Comparison of ENCODE assay signal across 9 cellular contexts in the genomic region with DNA sequence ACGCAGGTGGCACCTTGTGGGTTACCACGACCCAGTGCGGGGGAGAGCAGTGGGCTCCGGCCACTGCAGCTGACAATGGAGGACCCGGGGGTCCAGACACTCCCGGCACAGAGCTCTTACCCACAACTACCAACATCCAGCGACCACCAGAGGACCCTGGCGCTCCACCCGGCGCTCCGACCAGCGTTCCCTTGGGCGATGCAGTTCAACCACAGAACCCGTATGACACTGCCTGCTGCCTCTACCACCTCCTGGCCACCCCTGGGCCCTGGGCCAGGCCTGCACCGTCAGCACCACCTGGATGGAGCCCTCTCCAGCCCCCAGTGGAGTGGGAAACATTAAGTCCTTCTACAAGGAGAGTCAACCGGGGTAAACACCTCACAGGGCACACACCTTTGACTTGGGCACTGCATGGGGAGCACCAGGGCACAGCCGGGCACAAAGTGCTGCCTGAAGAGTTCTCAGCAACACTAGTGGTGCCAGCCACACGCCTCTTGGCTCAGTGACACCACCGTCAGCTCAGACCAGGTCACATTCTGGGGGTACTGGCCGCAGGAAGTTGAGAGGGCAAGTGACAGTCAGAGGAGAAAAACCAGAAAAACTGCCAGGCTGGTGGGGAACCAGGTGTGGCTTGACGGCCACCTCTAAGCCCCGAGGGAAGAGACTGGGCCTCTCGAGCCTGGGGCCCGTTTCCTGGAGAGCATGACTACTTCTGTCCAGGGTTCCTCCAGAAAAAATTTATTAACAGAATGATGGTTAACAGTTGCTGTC. TPM values are rescaled to one million over a fixed set of nuclear protein-coding genes. Genes with fewer than 3 reads are reported as not detected.
DNase-seq lines count a peak whose midpoint lies in the region; ATAC-seq and TF ChIP-seq lines count a peak whose summit lies in the region.
"Had no signal": no experiment of that assay in that cellular context is flagged by ENCODE, and none has a peak within 500 bp of the region (broad histone marks: within the 10 kb centered on the region; RNA-seq: fewer than 3 reads in every experiment).

No MANE protein-coding gene starts in this region.

- H3K79me2 ChIP-seq in trophoblast cell (ENCODE audit: control insufficient read depth, insufficient read depth, low read length, poor library complexity) = peaks cover 68% of the 10 kb centered on the region

- H3K36me3 ChIP-seq in trophoblast cell (ENCODE audit: control insufficient read depth in 1 of 2, insufficient read depth in 2 of 2, low read length in 2 of 2) = peaks cover 14 to 28% of the 10 kb centered on the region in 2 experiments

- peak overlapping the region; percentile 49 for H3K18ac ChIP-seq in trophoblast cell (ENCODE audit: low read length)

- H3K9ac ChIP-seq in trophoblast cell (ENCODE audit: low read length) = no peak overlapping the region

- H3K27ac ChIP-seq in trophoblast cell (ENCODE audit: low read depth, low read length) = peak overlapping the region; percentile 87
- H3K27ac ChIP-seq: SJCRH30 had no signal

- H2AFZ ChIP-seq in trophoblast cell (ENCODE audit: insufficient read depth, low read length, poor library complexity) = no peak overlapping the region

- H3K27me3 ChIP-seq in trophoblast cell (ENCODE audit: insufficient read depth, low read length) = no peaks in the 10 kb centered on the region
- H3K27me3 ChIP-seq: SJCRH30 had no signal

- peak overlapping the region; percentile 70 for H3K4me2 ChIP-seq in trophoblast cell (ENCODE audit: low read length)

- no peak overlapping the region for H2BK120ac ChIP-seq in trophoblast cell (ENCODE audit: insufficient read depth, low read length, poor library complexity)

- ATAC-seq in GM18498 (IDR thresholded peaks at IDR 0.05; ENCODE audit: unreplicated experiment) = no peak

- H3K9me3 ChIP-seq in trophoblast cell (ENCODE audit: insufficient read depth, low read depth, low read length) = peaks cover 16% of the 10 kb centered on the region
- H3K9me3 ChIP-seq: SJCRH30 had no signal

- TF ChIP-seq CTCF in fibroblast of pulmonary artery (IDR thresholded peaks at IDR 0.05; ENCODE audit: low read length, missing control alignments) = no peak

- H3K23ac ChIP-seq in trophoblast cell (ENCODE audit: low read length) = no peak overlapping the region

- H3K79me1 ChIP-seq in trophoblast cell (ENCODE audit: low read length) = peaks cover 25% of the 10 kb centered on the region

- peak overlapping the region; percentile 98 for H3K4ac ChIP-seq in trophoblast cell (ENCODE audit: low read depth, low read length)

- H2AK5ac ChIP-seq in trophoblast cell (ENCODE audit: low read length) = peak overlapping the region; percentile 27

- peak overlapping the region; percentile 25 for H4K8ac ChIP-seq in trophoblast cell (ENCODE audit: low read depth, low read length)

- H2BK5ac ChIP-seq in trophoblast cell (ENCODE audit: low read depth, low read length, poor library complexity) = peak overlapping the region; percentile 32

- H4K12ac ChIP-seq in trophoblast cell (ENCODE audit: low read depth, low read length) = peak overlapping the region; percentile 19

- no CpG with 5 or more reads among the region's 24 CpGs for WGBS in trophoblast cell (ENCODE audit: extremely low coverage, insufficient coverage, insufficient read length)

- H3K4me3 ChIP-seq in fibroblast of pulmonary artery (replicated peaks; ENCODE audit: low read depth, low read length) (peak overlapping the region; percentile 74), trophoblast cell (ENCODE audit: low read depth, low read length) (no peak overlapping the region)

- H3K14ac ChIP-seq in trophoblast cell (ENCODE audit: low read length) = peak overlapping the region; percentile 16

- H2BK12ac ChIP-seq in trophoblast cell (ENCODE audit: low read length) = peak overlapping the region; percentile 47

- H4K91ac ChIP-seq in trophoblast cell (ENCODE audit: low read depth, low read length) = peak overlapping the region; percentile 37

- DNase-seq in GF-D8 (lab: John Stamatoyannopoulos, UW) = peak; percentile 21
- peak; percentile 75 for DNase-seq in RPMI8226
- DNase-seq in fibroblast of pulmonary artery (ENCODE audit: low read depth) = no peak
- peak; percentile 16 to 34 for DNase-seq in trophoblast cell
- DNase-seq in NCI-H128 (lab: John Stamatoyannopoulos, UW; ENCODE audit: unreplicated experiment) = no peak
- DNase-seq in activated gamma-delta T cell (lab: John Stamatoyannopoulos, UW) = no peak
- no peak for DNase-seq in middle frontal gyrus (ENCODE audit: extremely low spot score, low spot score)

- peaks cover 25 to 28% of the 10 kb centered on the region in 2 experiments for H3K4me1 ChIP-seq in trophoblast cell (ENCODE audit: control insufficient read depth in 1 of 2, insufficient read depth in 2 of 2, low read length in 2 of 2)

RNA-seq across cellular contexts. Expression of gene CTBP1, which starts 2.6 kb away (rescaled TPM):
- polyA plus RNA-seq in trophoblast cell (2013) = 76.4 and 79.7 TPM in 2 replicates

RNA-seq across cellular contexts. Expression of gene MAEA, which starts 43.4 kb away (rescaled TPM):
- 58.8 and 59.3 TPM in 2 replicates for polyA plus RNA-seq in trophoblast cell (2013)

Comparison
In these comparisons a context has a peak if more than half of its experiments do, and no peak if none do; other contexts are left out.
1. DNase-seq: peak in GF-D8 (single experiment), RPMI8226 (single experiment) and trophoblast cell (2 of 2); none in fibroblast of pulmonary artery (single experiment), NCI-H128 (single experiment), activated gamma-delta T cell (single experiment) and middle frontal gyrus (single experiment).